ENCODE assay signal across 25 cellular contexts in the genomic region with DNA sequence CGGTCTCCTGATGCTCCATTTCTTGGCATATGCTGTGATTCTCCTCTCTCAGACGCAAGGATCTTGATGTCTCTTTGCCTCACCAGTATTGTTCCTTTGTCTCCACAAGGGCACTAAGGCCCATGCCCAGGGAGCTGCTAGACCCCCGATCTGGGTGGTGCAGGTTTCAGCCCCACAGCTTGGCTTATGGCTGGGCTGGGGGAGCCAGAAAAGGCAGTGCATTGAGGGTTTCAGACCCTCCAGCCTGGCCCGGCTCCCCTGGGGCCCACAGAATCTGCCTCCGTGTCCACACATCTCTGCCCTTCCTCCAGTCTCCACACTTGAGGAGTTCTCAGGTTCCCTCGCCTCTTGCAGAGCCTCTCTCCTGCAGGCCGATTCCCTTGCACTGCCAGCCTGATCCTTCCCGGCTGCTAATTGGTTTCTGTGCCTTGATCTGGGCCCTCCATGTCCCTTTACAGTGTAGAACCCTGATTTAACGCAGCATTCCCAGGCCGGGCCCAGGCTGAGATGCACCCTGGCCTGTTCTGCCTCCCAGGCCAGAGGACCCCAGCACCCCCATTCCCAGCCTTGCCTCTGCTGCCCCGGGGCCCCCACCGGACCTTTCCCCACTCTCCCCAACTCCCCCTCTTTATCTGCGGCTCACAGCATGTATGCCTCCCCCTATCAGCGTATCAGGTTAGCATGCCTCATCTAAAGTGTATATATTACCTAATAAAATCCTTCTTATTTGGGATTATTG.
"Had no signal": no experiment of that assay in that cellular context is flagged by ENCODE, and none has a peak within 500 bp of the region (broad histone marks: within the 10 kb centered on the region; RNA-seq: fewer than 3 reads in every experiment).

No MANE protein-coding gene starts in this region.

- H3K4me1 Mint-ChIP-seq: mesothelial cell of epicardium; stimulated activated naive B cell treated with anti-CD40 and anti-IgM and Interleukin-4, amounts not matched to agents 10 μg/mL and 1 μg/mL and 100 μg/mL, for 72 hours had no signal

- H3K4me1 ChIP-seq: foreskin keratinocyte, left lung, transverse colon had no signal

- ATAC-seq: foreskin keratinocyte; left lung; mucosa of descending colon; natural killer cell treated with Interleukin-12 subunit alpha and Interleukin-12 subunit beta and Interleukin-15 and Interleukin-18, amount 100 ng/mL, for 72 hours; right lobe of liver; stimulated activated naive B cell treated with anti-CD40 and anti-IgM and Interleukin-4, amounts not matched to agents 10 μg/mL and 1 μg/mL and 100 μg/mL, for 72 hours had no signal

- H3K27ac ChIP-seq: coronary artery, esophagus muscularis mucosa, foreskin keratinocyte, left lung, neutrophil, parathyroid adenoma, right lobe of liver, thoracic aorta, transverse colon, vagina had no signal

- FAIRE-seq: endothelial cell of umbilical vein, keratinocyte, small intestine had no signal

- H3K36me3 Mint-ChIP-seq: mesothelial cell of epicardium; naive B cell; natural killer cell treated with Interleukin-12 subunit alpha and Interleukin-12 subunit beta and Interleukin-15 and Interleukin-18, amount 100 ng/mL, for 72 hours; stimulated activated naive B cell treated with anti-CD40 and anti-IgM and Interleukin-4, amounts not matched to agents 10 μg/mL and 1 μg/mL and 100 μg/mL, for 72 hours had no signal

- H3K9me3 Mint-ChIP-seq: mesothelial cell of epicardium; naive B cell; natural killer cell treated with Interleukin-12 subunit alpha and Interleukin-12 subunit beta and Interleukin-15 and Interleukin-18, amount 100 ng/mL, for 72 hours; stimulated activated naive B cell treated with anti-CD40 and anti-IgM and Interleukin-4, amounts not matched to agents 10 μg/mL and 1 μg/mL and 100 μg/mL, for 72 hours; stimulated activated naive CD8-positive, alpha-beta T cell treated with anti-CD3 and anti-CD28 coated beads, Interleukin-15, Interleukin-2, amounts not matched to agents 100 ng/mL and 50 ng/mL, for 24 hours had no signal

- H2AFZ ChIP-seq: parathyroid adenoma had no signal

- H3K27ac Mint-ChIP-seq: mesothelial cell of epicardium; naive B cell; natural killer cell treated with Interleukin-12 subunit alpha and Interleukin-12 subunit beta and Interleukin-15 and Interleukin-18, amount 100 ng/mL, for 72 hours; progenitor cell of endocrine pancreas; stimulated activated naive B cell treated with anti-CD40 and anti-IgM and Interleukin-4, amounts not matched to agents 10 μg/mL and 1 μg/mL and 100 μg/mL, for 72 hours; stimulated activated naive CD8-positive, alpha-beta T cell treated with anti-CD3 and anti-CD28 coated beads, Interleukin-15, Interleukin-2, amounts not matched to agents 100 ng/mL and 50 ng/mL, for 24 hours had no signal

- H3K27me3 ChIP-seq: esophagus muscularis mucosa, foreskin keratinocyte, left lung, neutrophil, right lobe of liver, transverse colon, vagina had no signal

- H3K4me3 Mint-ChIP-seq: mesothelial cell of epicardium; naive B cell; natural killer cell treated with Interleukin-12 subunit alpha and Interleukin-12 subunit beta and Interleukin-15 and Interleukin-18, amount 100 ng/mL, for 72 hours; stimulated activated naive B cell treated with anti-CD40 and anti-IgM and Interleukin-4, amounts not matched to agents 10 μg/mL and 1 μg/mL and 100 μg/mL, for 72 hours; stimulated activated naive CD8-positive, alpha-beta T cell treated with anti-CD3 and anti-CD28 coated beads, Interleukin-15, Interleukin-2, amounts not matched to agents 100 ng/mL and 50 ng/mL, for 24 hours had no signal

- H3K27me3 Mint-ChIP-seq: stimulated activated naive CD8-positive, alpha-beta T cell treated with anti-CD3 and anti-CD28 coated beads, Interleukin-15, Interleukin-2, amounts not matched to agents 100 ng/mL and 50 ng/mL, for 24 hours had no signal

- H3K36me3 ChIP-seq: left lung, neutrophil, right lobe of liver, thoracic aorta, transverse colon, vagina had no signal

- H3K4me3 ChIP-seq: coronary artery, esophagus muscularis mucosa, left lung, mucosa of descending colon, right lobe of liver, thoracic aorta, transverse colon, vagina had no signal

- H3K9ac ChIP-seq: parathyroid adenoma had no signal

- H3K9me3 ChIP-seq: esophagus muscularis mucosa, left lung, mucosa of descending colon, neutrophil, right lobe of liver, thoracic aorta, transverse colon, vagina had no signal

- DNase-seq: dermis blood vessel endothelial cell; effector memory CD4-positive, alpha-beta T cell; foreskin keratinocyte; left lung; mesenchymal stem cell; mucosa of descending colon; naive B cell; right lobe of liver; small intestine; stimulated activated CD4-positive, alpha-beta T cell treated with anti-CD3 and anti-CD28 coated beads, Interleukin-15, amount 100 ng/mL, for 24 hours; stimulated activated CD4-positive, alpha-beta T cell treated with anti-CD3 and anti-CD28 coated beads, Interleukin-2, amount 100 ng/mL, for 48 hours; stimulated activated naive B cell treated with anti-CD40 and anti-IgM and Interleukin-4, amounts not matched to agents 10 μg/mL and 1 μg/mL and 100 μg/mL, for 72 hours; transverse colon had no signal
